ENCODE assay signal across 26 cellular contexts in genomic region chr7:35599642-35600041, GRCh38.
"Had no signal": no experiment of that assay in that cellular context is flagged by ENCODE, and none has a peak within 500 bp of the region (broad histone marks: within the 10 kb centered on the region; RNA-seq: fewer than 3 reads in every experiment).

No MANE protein-coding gene starts in this region.

- H3K27me3 ChIP-seq: ovary, right atrium auricular region, suprapubic skin, tibial artery, upper lobe of right lung had no signal

- H3K4me1 Mint-ChIP-seq: mesothelial cell of epicardium, naive B cell, natural killer cell, nephron progenitor cell had no signal

- ATAC-seq: left lobe of liver, natural killer cell, sciatic nerve, upper lobe of right lung had no signal

- H3K9me3 Mint-ChIP-seq: naive B cell; natural killer cell; nephron progenitor cell; stimulated activated naive CD8-positive, alpha-beta T cell treated with anti-CD3 and anti-CD28 coated beads, Interleukin-15, Interleukin-2, amounts not matched to agents 100 ng/mL and 50 ng/mL, for 24 hours had no signal

- H3K4me3 ChIP-seq: lung, ovary, right atrium auricular region, skin epidermis, suprapubic skin, thoracic aorta, tibial artery, upper lobe of right lung had no signal

- DNase-seq: hippocampal formation; kidney glomerular epithelial cell; left cardiac atrium; mesendoderm; naive B cell; natural killer cell; nephron progenitor cell; ovary; stimulated activated CD4-positive, alpha-beta T cell treated with anti-CD3 and anti-CD28 coated beads, Interleukin-12 subunit alpha, Interleukin-12 subunit beta, amount 100 ng/mL, for 4 hours; stimulated activated CD4-positive, alpha-beta T cell treated with anti-CD3 and anti-CD28 coated beads, Interleukin-15, amount 100 ng/mL, for 24 hours; stimulated activated CD4-positive, alpha-beta T cell treated with anti-CD3 and anti-CD28 coated beads, Interleukin-2, amount 100 ng/mL, for 24 hours; stimulated activated CD4-positive, alpha-beta T cell treated with anti-CD3 and anti-CD28 coated beads, Interleukin-4, amount 100 ng/mL, for 1 hour; stimulated activated naive CD4-positive, alpha-beta T cell; tibial artery; trophoblast cell; upper lobe of right lung had no signal

- H3K27ac ChIP-seq: ovary, right atrium auricular region, skin epidermis, suprapubic skin, thoracic aorta, tibial artery, upper lobe of right lung had no signal

- H3K27me3 Mint-ChIP-seq: naive B cell; progenitor cell of endocrine pancreas; stimulated activated naive CD8-positive, alpha-beta T cell treated with anti-CD3 and anti-CD28 coated beads, Interleukin-15, Interleukin-2, amounts not matched to agents 100 ng/mL and 50 ng/mL, for 24 hours had no signal

- H3K4me1 ChIP-seq: suprapubic skin, tibial artery had no signal

- H3K9me3 ChIP-seq: ovary, right atrium auricular region, suprapubic skin, thoracic aorta, tibial artery, upper lobe of right lung had no signal

- H3K36me3 ChIP-seq: ovary, right atrium auricular region, suprapubic skin, thoracic aorta, upper lobe of right lung had no signal

- H3K27ac Mint-ChIP-seq: mesothelial cell of epicardium; natural killer cell; nephron progenitor cell; progenitor cell of endocrine pancreas; stimulated activated naive CD8-positive, alpha-beta T cell treated with anti-CD3 and anti-CD28 coated beads, Interleukin-15, Interleukin-2, amounts not matched to agents 100 ng/mL and 50 ng/mL, for 24 hours had no signal

- H3K36me3 Mint-ChIP-seq: naive B cell, natural killer cell had no signal

- H3K4me3 Mint-ChIP-seq: mesothelial cell of epicardium; naive B cell; natural killer cell; nephron progenitor cell; stimulated activated naive CD8-positive, alpha-beta T cell treated with anti-CD3 and anti-CD28 coated beads, Interleukin-15, Interleukin-2, amounts not matched to agents 100 ng/mL and 50 ng/mL, for 24 hours had no signal
